1 cellular context compared by ENCODE assay signal in genomic region chr3:158103131-158103955, GRCh38.
TF ChIP-seq lines count a peak whose summit lies in the region.

No MANE protein-coding gene starts in this region.

TF ChIP-seq in H1, 55 proteins besides CTCF, POLR2A, EP300 and RAD21 (continued from another document):
- peak; percentile 29 for TF ChIP-seq RNF2 (IDR thresholded peaks at IDR 0.05; ENCODE audit: borderline replicate concordance, low read depth, low read length, missing control alignments, poor library complexity, severe bottlenecking)
- TF ChIP-seq CHD7 (IDR thresholded peaks at IDR 0.05; ENCODE audit: insufficient replicate concordance, low read length) = no peak
- no peak for TF ChIP-seq RFX5 (IDR thresholded peaks at IDR 0.05; ENCODE audit: borderline replicate concordance, low read depth, low read length)
- TF ChIP-seq E2F6 (IDR thresholded peaks at IDR 0.05) = 0 out of 2 replicates have a peak, but pooled peaks have one; percentile 13
- no peak for TF ChIP-seq CHD1 (IDR thresholded peaks at IDR 0.05; ENCODE audit: low read depth, low read length)
- TF ChIP-seq JUND (IDR thresholded peaks at IDR 0.05; ENCODE audit: low read length) = no peak
- peak; percentile 37 for TF ChIP-seq ASH2L (IDR thresholded peaks at IDR 0.05; ENCODE audit: low read length)
TF ChIP-seq in H1: peak in this region for 8.
